In genomic region chr2:69893684-69894481, GRCh38 we compare ENCODE assay signal across 8 cellular contexts. TPM values are rescaled to one million over a fixed set of nuclear protein-coding genes. Genes with fewer than 3 reads are reported as not detected.
A peak's percentile ranks its signal among the peaks of the same experiment; 100 is the strongest.
DNase-seq lines count a peak whose midpoint lies in the region; FAIRE-seq and TF ChIP-seq lines count a peak whose summit lies in the region.

Gene SNRNP27, plus strand, starts transcription at chr2:69893956. Its CDS starts 29 bp downstream, at chr2:69893985.

- DNase-seq in AG09319 (ENCODE audit: extremely low read depth, low read depth) (peak; percentile 46), OCI-M2 (lab: John Stamatoyannopoulos, UW; ENCODE audit: unreplicated experiment) (peak; percentile 39), activated T-cell treated with anti-CD3 and anti-CD28 coated beads for 1 hour (ENCODE audit: low read depth) (peak; percentile 72), endothelial cell of umbilical vein (ENCODE audit: low read depth, low spot score) (peak; percentile 70), mesothelial cell of epicardium (ENCODE audit: low spot score in 2 of 2, unreplicated experiment in 2 of 2) (peak; percentile 45 to 74)
- DNase-seq in stimulated activated CD8-positive, alpha-beta memory T cell treated with anti-CD3 and anti-CD28 coated beads, Interleukin-15, amount 100 ng/mL, for 48 hours (ENCODE audit: low read depth in 2 of 2), result peak; percentile 65 to 67

- H3K9me3 ChIP-seq in HUES48 (ENCODE audit: control insufficient read depth, insufficient read depth, low read length) (no peaks in the 10 kb centered on the region), endothelial cell of umbilical vein (replicated peaks; ENCODE audit: control insufficient read depth, insufficient read depth, low read length) (no peaks in the 10 kb centered on the region)

- H3K36me3 ChIP-seq in HUES48 (ENCODE audit: control insufficient read depth, insufficient read depth, low read length), result peaks cover 29% of the 10 kb centered on the region
- H3K36me3 ChIP-seq in endothelial cell of umbilical vein (ENCODE audit: control insufficient read depth in 2 of 2, extremely low read depth in 1 of 2, insufficient read depth in 2 of 2, low read length in 2 of 2), result peaks cover 0 to 2% of the 10 kb centered on the region in 2 experiments

- H3K4me2 ChIP-seq in endothelial cell of umbilical vein (ENCODE audit: insufficient read depth, low read length), result peak within 1 kb of the TSS; percentile 98

- H3K9me3 Mint-ChIP-seq in mesothelial cell of epicardium, result peaks cover 6% of the 10 kb centered on the region

- peak within 1 kb of the TSS; percentile 84 for H3K9ac ChIP-seq in HUES48 (ENCODE audit: low read depth, low read length)
- H3K9ac ChIP-seq in endothelial cell of umbilical vein (replicated peaks; ENCODE audit: extremely low read depth, insufficient read depth, low read length), result peak within 1 kb of the TSS; percentile 99

- peak within 1 kb of the TSS; percentile 100 for H3K4me3 Mint-ChIP-seq in mesothelial cell of epicardium

- H3K79me2 ChIP-seq in endothelial cell of umbilical vein (ENCODE audit: control insufficient read depth, insufficient read depth, low read length), result peaks cover 16% of the 10 kb centered on the region

- peak; percentile 91 for FAIRE-seq in endothelial cell of umbilical vein (lab: Jason Lieb, UNC)

- no peaks in the 10 kb centered on the region for H4K20me1 ChIP-seq in endothelial cell of umbilical vein (replicated peaks; ENCODE audit: control insufficient read depth, extremely low read depth, insufficient read depth, low read length)

- peak within 1 kb of the TSS; percentile 97 for H2AFZ ChIP-seq in endothelial cell of umbilical vein (ENCODE audit: low read depth, low read length)

- H3K36me3 Mint-ChIP-seq in mesothelial cell of epicardium, result peaks cover 11% of the 10 kb centered on the region

- CTCF ChIA-PET in endothelial cell of umbilical vein (lab: Charles Lee), result interaction anchor here (0.8 to 6.1 kb wide), 8 partner anchors 13 to 173 kb away, joined by 3 to 103 read pairs (median 4); no protein-coding TSS in a partner anchor

- no peaks in the 10 kb centered on the region for H3K27me3 Mint-ChIP-seq in mesothelial cell of epicardium (ENCODE audit: low read depth)

- BruUV-seq in endothelial cell of umbilical vein (replicated peaks; lab: Mats Ljungman, UMichigan), result TSS peak; percentile 72

- H3K4me3 ChIP-seq in HUES48 (ENCODE audit: low read depth, low read length) (peak within 1 kb of the TSS; percentile 89), endothelial cell of umbilical vein (replicated peaks in 1 of 3; ENCODE audit: insufficient read depth in 1 of 3, low read depth in 1 of 3, low read length in 3 of 3) (peak within 1 kb of the TSS; percentile 76 to 97 (median 91))

- dilution Hi-C loops in endothelial cell of umbilical vein (cut with MboI; ENCODE audit: extremely low pct_ligation_motif_present, low sequenced_read_pairs), result no loop called here

- H3K27me3 ChIP-seq in HUES48 (ENCODE audit: control insufficient read depth, insufficient read depth, low read length), result no peaks in the 10 kb centered on the region
- no peaks in the 10 kb centered on the region for H3K27me3 ChIP-seq in endothelial cell of umbilical vein (ENCODE audit: control insufficient read depth in 2 of 2, insufficient read depth in 2 of 2, low read length in 2 of 2)

- peak within 1 kb of the TSS; percentile 99 for H3K27ac Mint-ChIP-seq in mesothelial cell of epicardium

- no peaks in the 10 kb centered on the region for H3K9me1 ChIP-seq in endothelial cell of umbilical vein (replicated peaks; ENCODE audit: control insufficient read depth, extremely low read depth, insufficient read depth, low read length)

- peak; percentile 75 for TF ChIP-seq POLR2A in GM19099 (IDR thresholded peaks at IDR 0.05; ENCODE audit: extremely low read depth, insufficient read length, low read depth)
- TF ChIP-seq POLR2A in endothelial cell of umbilical vein (IDR thresholded peaks at IDR 0.05; ENCODE audit: low read depth, low read length), result peak; percentile 85

- intact Hi-C loops in endothelial cell of umbilical vein (cut with micrococcal nuclease), result loop anchor here (1.0 to 2.0 kb wide), 2 partner anchors 21 to 170 kb away; partner anchors contain the start of gene MXD1

- POLR2A ChIA-PET in endothelial cell of umbilical vein (lab: Charles Lee), result interaction anchor here (1.0 to 1.2 kb wide), 3 partner anchors 11 to 169 kb away, joined by 3 read pairs; partner anchors contain the start of gene MXD1

- H3K27ac ChIP-seq in HUES48 (ENCODE audit: low read depth, low read length) (peak within 1 kb of the TSS; percentile 81), endothelial cell of umbilical vein (ENCODE audit: insufficient read depth, low read depth, low read length) (peak within 1 kb of the TSS; percentile 90)

- peaks cover 10% of the 10 kb centered on the region for H3K4me1 Mint-ChIP-seq in mesothelial cell of epicardium

- 0 out of 2 replicates have a peak, but pooled peaks cover 3% of the 10 kb centered on the region for H3K4me1 ChIP-seq in HUES48 (ENCODE audit: control insufficient read depth, insufficient read depth, low read length)
- peaks cover 10% of the 10 kb centered on the region for H3K4me1 ChIP-seq in endothelial cell of umbilical vein (ENCODE audit: control insufficient read depth, extremely low read depth, insufficient read depth, low read length)

- TF ChIP-seq CTCF in AG09319 (IDR thresholded peaks at IDR 0.05; ENCODE audit: low read depth, low read length) (no peak), endothelial cell of umbilical vein (IDR thresholded peaks at IDR 0.05; ENCODE audit: extremely low read depth in 1 of 2, insufficient read depth in 1 of 2, low read depth in 1 of 2, low read length in 2 of 2) (no peak), mesothelial cell of epicardium (IDR thresholded peaks at IDR 0.05; ENCODE audit: unreplicated experiment) (no peak)

TF ChIP-seq in endothelial cell of umbilical vein, 7 proteins besides CTCF, POLR2A, EP300 and RAD21:
- TF ChIP-seq EZH2 (IDR thresholded peaks at IDR 0.05; ENCODE audit: borderline replicate concordance, low read depth, low read length, severe bottlenecking) (no peak), MAX (IDR thresholded peaks at IDR 0.05; ENCODE audit: insufficient read depth, insufficient read length) (no peak), MYC (IDR thresholded peaks at IDR 0.05; ENCODE audit: low read depth, low read length) (no peak), GATA2 (IDR thresholded peaks at IDR 0.05; ENCODE audit: insufficient read depth, insufficient read length, low read depth, low read length) (no peak), JUN (IDR thresholded peaks at IDR 0.05; ENCODE audit: borderline replicate concordance, insufficient read depth, insufficient read length, low read depth) (peak; percentile 41), FOS (IDR thresholded peaks at IDR 0.05; ENCODE audit: borderline replicate concordance, insufficient read depth, low read length) (peak; percentile 72), POLR2AphosphoS5 (IDR thresholded peaks at IDR 0.05; ENCODE audit: insufficient read depth, low read depth, low read length) (peak; percentile 77)

RNA-seq across cellular contexts. Expression of gene SNRNP27, which starts in this region (rescaled TPM):
- total RNA-seq in endothelial cell of umbilical vein (43.2 and 50.6 TPM in 2 replicates), mesothelial cell of epicardium (44.4 to 48.7 TPM (median 45.6 TPM) in 3 replicates)
- polyA plus RNA-seq in endothelial cell of umbilical vein, result 9.1 and 12.7 TPM in 2 replicates
- polyA plus RNA-seq in endothelial cell of umbilical vein (2011; cell fraction: cytosol; rRNA removed), result 36.3 and 39.5 TPM in 2 replicates
- polyA plus RNA-seq in endothelial cell of umbilical vein (2011; cell fraction: nucleus; rRNA removed), result 19.7 and 37.5 TPM in 2 replicates
- polyA plus RNA-seq in endothelial cell of umbilical vein (2012), result 33.5 and 42.3 TPM in 2 replicates
- polyA minus RNA-seq in endothelial cell of umbilical vein, result 3.7 and 5.1 TPM in 2 replicates
- polyA minus RNA-seq in endothelial cell of umbilical vein (2011; cell fraction: cytosol; rRNA and poly(A)+ RNA removed), result 8.6 TPM
- polyA minus RNA-seq in endothelial cell of umbilical vein (2011; cell fraction: nucleus; rRNA and poly(A)+ RNA removed), result 7.2 and 8.3 TPM in 2 replicates

Comparison
In these comparisons a context has a peak if more than half of its experiments do, and no peak if none do; other contexts are left out.
1. Peak in every context shown above with its lines: DNase-seq, H3K4me3 ChIP-seq and H3K27ac ChIP-seq.